Comparison of ENCODE assay signal across 23 cellular contexts in the genomic region with DNA sequence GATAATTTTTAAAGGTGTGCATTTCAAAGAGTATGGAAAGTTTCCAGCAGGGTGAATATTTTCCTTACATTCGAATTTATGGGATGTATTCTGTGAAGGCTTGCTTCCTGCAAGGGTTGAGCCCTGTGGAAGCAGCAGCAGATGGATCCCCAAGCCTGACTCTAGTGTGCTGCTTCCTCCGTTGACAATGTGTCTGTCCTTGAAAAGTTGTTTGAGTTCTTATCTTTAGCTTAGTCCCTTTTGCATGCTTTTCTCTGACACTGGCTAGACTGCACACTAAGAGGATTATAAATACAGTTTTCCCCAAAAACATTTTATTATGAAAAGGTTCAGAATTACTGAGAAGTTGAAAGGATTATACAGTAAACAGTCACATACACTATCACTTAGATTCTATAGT.
"Had no signal": no experiment of that assay in that cellular context is flagged by ENCODE, and none has a peak within 500 bp of the region (broad histone marks: within the 10 kb centered on the region; RNA-seq: fewer than 3 reads in every experiment).

No MANE protein-coding gene starts in this region.

- FAIRE-seq: endometrium, islet of Langerhans, keratinocyte had no signal

- H3K9me3 ChIP-seq: colonic mucosa, gastrocnemius medialis, mucosa of descending colon had no signal

- H3K4me1 ChIP-seq: colonic mucosa, esophagus squamous epithelium, gastrocnemius medialis, left lung, lower lobe of right lung had no signal

- H3K27ac ChIP-seq: colonic mucosa, epithelial cell of prostate, gastrocnemius medialis, left lung, lower lobe of right lung had no signal

- DNase-seq: colonic mucosa; cortex of kidney; effector CD8-positive, alpha-beta T cell; effector memory CD8-positive, alpha-beta T cell; endodermal cell; erythroblast; esophagus squamous epithelium; foreskin fibroblast; foreskin melanocyte; glutamatergic neuron; head of caudate nucleus; hippocampal formation; left lung; lower lobe of right lung; mesenchymal stem cell; mucosa of descending colon had no signal

- ATAC-seq: effector memory CD8-positive, alpha-beta T cell; esophagus mucosa; gastrocnemius medialis; left lung; lower lobe of right lung; mucosa of descending colon had no signal

- H3K4me3 ChIP-seq: colonic mucosa, esophagus squamous epithelium, gastrocnemius medialis, heart right ventricle, left lung, lower lobe of right lung, mucosa of descending colon had no signal

- H3K27me3 ChIP-seq: colonic mucosa, esophagus squamous epithelium, gastrocnemius medialis, heart right ventricle, left lung had no signal
